Comparison of ENCODE assay signal across 10 cellular contexts in the genomic region with DNA sequence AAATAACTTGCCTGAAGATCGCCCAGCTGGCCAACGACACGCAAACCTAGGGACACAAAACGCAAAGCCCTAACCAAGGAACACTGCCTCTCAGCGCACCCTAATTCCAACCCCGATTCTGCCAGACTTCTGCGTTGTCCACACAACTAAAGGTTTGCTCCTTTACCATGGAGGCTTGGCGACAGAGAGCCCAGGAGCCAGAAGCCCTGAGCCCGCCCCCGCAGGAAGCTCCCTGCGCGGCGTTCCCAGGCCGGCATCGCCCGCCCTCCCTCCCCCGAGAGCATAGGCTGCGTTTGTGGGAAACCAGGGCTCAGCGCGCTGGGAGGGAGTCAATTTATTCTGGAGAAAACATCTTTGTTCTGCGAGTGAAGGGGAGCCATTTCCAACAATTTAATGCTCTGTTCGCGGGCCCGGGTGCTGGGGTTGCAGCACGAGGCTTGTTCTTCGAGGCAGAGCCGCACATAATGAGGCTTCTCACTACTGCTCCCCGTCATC.
DNase-seq lines count a peak whose midpoint lies in the region; ATAC-seq and TF ChIP-seq lines count a peak whose summit lies in the region.
"Had no signal": no experiment of that assay in that cellular context is flagged by ENCODE, and none has a peak within 500 bp of the region (broad histone marks: within the 10 kb centered on the region; RNA-seq: fewer than 3 reads in every experiment).

No MANE protein-coding gene starts in this region.

- DNase-seq in H7 (peak; percentile 83), lower lobe of right lung (no peak), smooth muscle cell (lab: John Stamatoyannopoulos, UW; ENCODE audit: unreplicated experiment) (no peak), DMS53 (lab: John Stamatoyannopoulos, UW) (no peak), kidney tubule cell (ENCODE audit: low spot score) (no peak)
- DNase-seq in effector CD8-positive, alpha-beta T cell (lab: John Stamatoyannopoulos, UW) = no peak
- DNase-seq: activated naive CD8-positive, alpha-beta T cell treated with anti-CD3 and anti-CD28 coated beads, Interleukin-2, amount 10 ng/mL, durations not matched to agents 7 days and 5 days; NK-92 treated with Interleukin-12 subunit alpha and Interleukin-12 subunit beta, amount 100 ng/mL, for 24 hours had no signal

- 48% methylated on average over 28 of the region's 28 CpGs for WGBS in smooth muscle cell (ENCODE audit: low lambda C conversion rate)

- H3K27me3 ChIP-seq in H7 (ENCODE audit: control insufficient read depth, insufficient read depth, low read length) (peaks cover 3% of the 10 kb centered on the region; the same call in 1 of the 2 replicates), lower lobe of right lung (ENCODE audit: low read depth) (peaks cover 34% of the 10 kb centered on the region), smooth muscle cell (ENCODE audit: low read depth) (no peaks in the 10 kb centered on the region)

- H3K36me3 ChIP-seq in H7 (replicated peaks; ENCODE audit: control insufficient read depth, insufficient read depth, low read length) (no peaks in the 10 kb centered on the region), lower lobe of right lung (no peaks in the 10 kb centered on the region), smooth muscle cell (ENCODE audit: low read depth) (no peaks in the 10 kb centered on the region)

- no peak overlapping the region for H3K9ac ChIP-seq in smooth muscle cell (ENCODE audit: low read depth)

- H3K9me3 ChIP-seq in lower lobe of right lung (no peaks in the 10 kb centered on the region), smooth muscle cell (replicated peaks; ENCODE audit: low read depth) (no peaks in the 10 kb centered on the region)

- H3K4me3 ChIP-seq in H7 (ENCODE audit: insufficient read depth, low read depth, low read length) (no peak overlapping the region), lower lobe of right lung (peak overlapping the region; percentile 13), smooth muscle cell (no peak overlapping the region)

- H3K4me2 ChIP-seq in smooth muscle cell = peak overlapping the region; percentile 19

- ATAC-seq in lower lobe of right lung = no peak
- ATAC-seq in HG02642 (IDR thresholded peaks at IDR 0.05; ENCODE audit: poor library complexity, unreplicated experiment) = no peak

- H3K4me1 ChIP-seq in lower lobe of right lung (peaks cover 9% of the 10 kb centered on the region), smooth muscle cell (ENCODE audit: low read depth) (no peaks in the 10 kb centered on the region)

- TF ChIP-seq CTCF in lower lobe of right lung (IDR thresholded peaks at IDR 0.05) (no peak), smooth muscle cell (IDR thresholded peaks at IDR 0.05; ENCODE audit: borderline replicate concordance, insufficient read depth, poor library complexity, severe bottlenecking) (no peak)

- no peaks in the 10 kb centered on the region for H3K79me2 ChIP-seq in smooth muscle cell (ENCODE audit: low read depth)

- peak overlapping the region; percentile 97 for H3K27ac ChIP-seq in cingulate gyrus (ENCODE audit: low read depth, low read length)
- no peak overlapping the region for H3K27ac ChIP-seq in lower lobe of right lung
- no peak overlapping the region for H3K27ac ChIP-seq in smooth muscle cell (ENCODE audit: low read depth)

- H2AFZ ChIP-seq in smooth muscle cell (ENCODE audit: low read depth) = no peak overlapping the region

- no peaks in the 10 kb centered on the region for H3F3A ChIP-seq in smooth muscle cell (ENCODE audit: low read depth)

- H4K20me1 ChIP-seq in smooth muscle cell (ENCODE audit: low read depth) = peaks cover 8% of the 10 kb centered on the region

- intact Hi-C loops in lower lobe of right lung (cut with DNase I) = no loop called here
